In genomic region chr19:31145021-31145420, GRCh38 we compare ENCODE assay signal across 33 cellular contexts.
"Had no signal": no experiment of that assay in that cellular context is flagged by ENCODE, and none has a peak within 500 bp of the region (broad histone marks: within the 10 kb centered on the region; RNA-seq: fewer than 3 reads in every experiment).

No MANE protein-coding gene starts in this region.

- H3K36me3 Mint-ChIP-seq: activated CD8-positive, alpha-beta memory T cell treated with anti-CD3 and anti-CD28 coated beads, Interleukin-2, amount 10 ng/mL, durations not matched to agents 7 days and 5 days; activated naive CD4-positive, alpha-beta T cell treated with anti-CD3 and anti-CD28 coated beads, Interleukin-2, amount 10 ng/mL, durations not matched to agents 7 days and 5 days; activated naive CD4-positive, alpha-beta T cell treated with anti-CD3 and anti-CD28 coated beads, Interleukin-2, amount 50 U/mL, for 72 hours; activated naive CD8-positive, alpha-beta T cell treated with anti-CD3 and anti-CD28 coated beads, Interleukin-2, amount 10 ng/mL, durations not matched to agents 7 days and 5 days; brain had no signal

- H3K27me3 Mint-ChIP-seq: activated B cell treated with CpG ODN at 0.5 μM for 24 hours; activated CD8-positive, alpha-beta memory T cell treated with anti-CD3 and anti-CD28 coated beads, Interleukin-2, amount 10 ng/mL, durations not matched to agents 7 days and 5 days; activated naive CD4-positive, alpha-beta T cell treated with anti-CD3 and anti-CD28 coated beads, Interleukin-2, amount 10 ng/mL, durations not matched to agents 7 days and 5 days had no signal

- H3K4me1 Mint-ChIP-seq: activated B cell treated with CpG ODN at 0.5 μM for 24 hours; activated CD8-positive, alpha-beta memory T cell treated with anti-CD3 and anti-CD28 coated beads, Interleukin-2, amount 10 ng/mL, durations not matched to agents 7 days and 5 days; activated naive CD4-positive, alpha-beta T cell treated with anti-CD3 and anti-CD28 coated beads, Interleukin-2, amount 10 ng/mL, durations not matched to agents 7 days and 5 days; activated naive CD8-positive, alpha-beta T cell treated with anti-CD3 and anti-CD28 coated beads, Interleukin-2, amount 10 ng/mL, durations not matched to agents 7 days and 5 days; central memory CD8-positive, alpha-beta T cell; T-helper 17 cell had no signal

- H3K27me3 ChIP-seq: ascending aorta, breast epithelium, esophagus squamous epithelium, heart right ventricle had no signal

- H3K9me3 ChIP-seq: ascending aorta, breast epithelium, esophagus squamous epithelium, gastroesophageal sphincter, heart right ventricle had no signal

- H3K9me3 Mint-ChIP-seq: activated naive CD4-positive, alpha-beta T cell treated with anti-CD3 and anti-CD28 coated beads, Interleukin-2, amount 10 ng/mL, durations not matched to agents 7 days and 5 days; activated naive CD4-positive, alpha-beta T cell treated with anti-CD3 and anti-CD28 coated beads, Interleukin-2, amount 50 U/mL, for 72 hours; activated naive CD8-positive, alpha-beta T cell treated with anti-CD3 and anti-CD28 coated beads, Interleukin-2, amount 10 ng/mL, durations not matched to agents 7 days and 5 days; activated T-cell treated with anti-CD3 and anti-CD28 coated beads, Interleukin-2, amount 50 U/mL, for 24 hours; activated T-cell treated with anti-CD3 and anti-CD28 coated beads, Interleukin-2, amount 50 U/mL, for 72 hours; central memory CD8-positive, alpha-beta T cell; dendritic cell treated with granulocyte-macrophage colony-stimulating factor and Interleukin-4, amounts not matched to agents 40 ng/mL and 50 ng/mL, for 4 days; endodermal cell; T-helper 2 cell treated with Interferon-gamma antibody and Interleukin-4, amounts not matched to agents 5 μg/mL and 100 μg/mL, for 36 hours had no signal

- H3K4me3 Mint-ChIP-seq: activated B cell treated with CpG ODN at 0.5 μM for 24 hours; activated CD8-positive, alpha-beta memory T cell treated with anti-CD3 and anti-CD28 coated beads, Interleukin-2, amount 10 ng/mL, durations not matched to agents 7 days and 5 days; activated CD8-positive, alpha-beta T cell treated with anti-CD3 and anti-CD28 coated beads, Interleukin-2, amount 10 ng/mL, durations not matched to agents 7 days and 5 days; activated naive CD4-positive, alpha-beta T cell treated with anti-CD3 and anti-CD28 coated beads, Interleukin-2, amount 10 ng/mL, durations not matched to agents 7 days and 5 days; activated naive CD8-positive, alpha-beta T cell treated with anti-CD3 and anti-CD28 coated beads, Interleukin-2, amount 10 ng/mL, durations not matched to agents 7 days and 5 days; activated T-cell treated with anti-CD3 and anti-CD28 coated beads, Interleukin-2, amount 50 U/mL, for 24 hours; activated T-cell treated with anti-CD3 and anti-CD28 coated beads, Interleukin-2, amount 50 U/mL, for 72 hours; brain; central memory CD8-positive, alpha-beta T cell; dendritic cell treated with granulocyte-macrophage colony-stimulating factor and Interleukin-4, amounts not matched to agents 40 ng/mL and 50 ng/mL, for 4 days; endodermal cell; T-helper 17 cell; T-helper 2 cell treated with Interferon-gamma antibody and Interleukin-4, amounts not matched to agents 5 μg/mL and 100 μg/mL, for 36 hours had no signal

- H3K36me3 ChIP-seq: ascending aorta, breast epithelium, esophagus squamous epithelium, gastroesophageal sphincter, heart right ventricle, WERI-Rb-1 had no signal

- H3K4me1 ChIP-seq: ascending aorta, breast epithelium, esophagus squamous epithelium, gastroesophageal sphincter, heart right ventricle had no signal

- H3K4me3 ChIP-seq: ascending aorta, breast epithelium, coronary artery, dorsolateral prefrontal cortex, esophagus squamous epithelium, gastroesophageal sphincter, heart right ventricle had no signal

- H3K27ac ChIP-seq: ascending aorta, breast epithelium, coronary artery, dorsolateral prefrontal cortex, esophagus squamous epithelium, gastroesophageal sphincter, heart right ventricle, WERI-Rb-1 had no signal

- H3K27ac Mint-ChIP-seq: activated B cell treated with CpG ODN at 0.5 μM for 24 hours; activated CD8-positive, alpha-beta memory T cell treated with anti-CD3 and anti-CD28 coated beads, Interleukin-2, amount 10 ng/mL, durations not matched to agents 7 days and 5 days; activated CD8-positive, alpha-beta T cell treated with anti-CD3 and anti-CD28 coated beads, Interleukin-2, amount 10 ng/mL, durations not matched to agents 7 days and 5 days; activated naive CD4-positive, alpha-beta T cell treated with anti-CD3 and anti-CD28 coated beads, Interleukin-2, amount 10 ng/mL, durations not matched to agents 7 days and 5 days; activated naive CD4-positive, alpha-beta T cell treated with anti-CD3 and anti-CD28 coated beads, Interleukin-2, amount 50 U/mL, for 72 hours; activated naive CD8-positive, alpha-beta T cell treated with anti-CD3 and anti-CD28 coated beads, Interleukin-2, amount 10 ng/mL, durations not matched to agents 7 days and 5 days; activated T-cell treated with anti-CD3 and anti-CD28 coated beads, Interleukin-2, amount 50 U/mL, for 24 hours; activated T-cell treated with anti-CD3 and anti-CD28 coated beads, Interleukin-2, amount 50 U/mL, for 72 hours; dendritic cell treated with granulocyte-macrophage colony-stimulating factor and Interleukin-4, amounts not matched to agents 40 ng/mL and 50 ng/mL, for 4 days; endodermal cell; T-helper 17 cell; T-helper 2 cell treated with Interferon-gamma antibody and Interleukin-4, amounts not matched to agents 5 μg/mL and 100 μg/mL, for 36 hours had no signal

- ATAC-seq: activated CD4-positive, CD25-positive, alpha-beta regulatory T cell treated with anti-CD3 and anti-CD28 coated beads, Interleukin-2, amount 50 U/mL, for 24 hours; activated CD8-positive, alpha-beta memory T cell treated with anti-CD3 and anti-CD28 coated beads, Interleukin-2, amount 10 ng/mL, durations not matched to agents 7 days and 5 days; activated CD8-positive, alpha-beta T cell treated with anti-CD3 and anti-CD28 coated beads, Interleukin-2, amount 10 ng/mL, durations not matched to agents 7 days and 5 days; activated naive CD4-positive, alpha-beta T cell treated with anti-CD3 and anti-CD28 coated beads, Interleukin-2, amount 50 U/mL, for 72 hours; activated T-cell treated with anti-CD3 and anti-CD28 coated beads, Interleukin-2, amount 50 U/mL, for 72 hours; gastroesophageal sphincter; heart right ventricle; T-helper 17 cell had no signal

- DNase-seq: activated B cell treated with CpG ODN at 0.5 μM for 24 hours; activated CD4-positive, alpha-beta T cell treated with anti-CD3 and anti-CD28 coated beads for 48 hours; activated CD4-positive, alpha-beta T cell treated with anti-CD3 and anti-CD28 coated beads, Interleukin-2, amount 50 U/mL, for 1 hour; activated CD4-positive, alpha-beta T cell treated with anti-CD3 and anti-CD28 coated beads, Interleukin-2, amount 50 U/mL, for 48 hours; activated CD8-positive, alpha-beta memory T cell treated with anti-CD3 and anti-CD28 coated beads, Interleukin-2, amount 10 ng/mL, durations not matched to agents 7 days and 5 days; activated CD8-positive, alpha-beta memory T cell treated with anti-CD3 and anti-CD28 coated beads, Interleukin-2, amount 50 U/mL, for 4 hours; activated CD8-positive, alpha-beta T cell treated with anti-CD3 and anti-CD28 coated beads, Interleukin-2, amount 10 ng/mL, durations not matched to agents 7 days and 5 days; activated gamma-delta T cell; activated naive CD4-positive, alpha-beta T cell; activated naive CD4-positive, alpha-beta T cell treated with anti-CD3 and anti-CD28 coated beads, Interleukin-2, amount 10 ng/mL, durations not matched to agents 7 days and 5 days; activated naive CD8-positive, alpha-beta T cell treated with anti-CD3 and anti-CD28 coated beads, Interleukin-2, amount 10 ng/mL, durations not matched to agents 7 days and 5 days; activated T-cell treated with anti-CD3 and anti-CD28 coated beads, Interleukin-2, amount 50 U/mL, for 24 hours; activated T-cell treated with anti-CD3 and anti-CD28 coated beads, Interleukin-2, amount 50 U/mL, for 72 hours; dorsolateral prefrontal cortex; effector memory CD4-positive, alpha-beta T cell; endodermal cell; esophagus squamous epithelium; foreskin melanocyte; heart right ventricle; T-helper 1 cell; T-helper 17 cell; T1000; WERI-Rb-1 had no signal
